ENCODE assay signal across 8 cellular contexts in the genomic region with DNA sequence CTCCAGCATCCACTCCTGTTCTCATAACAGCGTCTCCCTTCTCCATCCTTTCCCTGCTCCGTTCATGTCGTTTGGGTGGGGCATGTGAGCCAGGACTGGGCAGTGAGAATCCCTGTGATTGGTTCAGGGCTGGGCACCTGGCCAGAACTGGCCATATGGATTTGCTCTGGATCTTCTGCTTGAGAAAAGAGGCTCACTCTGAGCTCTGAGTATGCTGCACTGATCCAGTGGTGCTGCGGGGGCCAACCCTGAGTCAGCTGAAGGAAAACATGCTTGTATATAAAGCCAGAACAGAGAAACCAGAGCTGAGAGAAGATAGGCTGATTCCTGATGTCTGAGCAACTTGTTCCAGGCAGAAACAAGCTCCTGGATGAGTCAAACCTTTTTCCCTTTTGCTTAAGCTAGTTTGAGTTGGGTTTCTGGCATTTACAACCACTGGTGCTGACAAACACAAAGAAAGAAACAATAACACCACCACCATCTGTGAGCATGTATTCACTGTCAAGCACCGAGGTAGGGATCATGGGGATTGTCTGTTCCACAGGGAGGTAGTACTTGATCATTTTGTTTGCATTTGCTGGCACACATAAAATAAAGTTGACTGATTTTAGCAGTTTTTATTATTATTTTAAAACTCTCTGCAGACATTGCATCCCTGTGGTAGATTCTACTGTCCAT. TPM values are rescaled to one million over a fixed set of nuclear protein-coding genes. Genes with fewer than 3 reads are reported as not detected.
DNase-seq lines count a peak whose midpoint lies in the region; ATAC-seq and TF ChIP-seq lines count a peak whose summit lies in the region.
"Had no signal": no experiment of that assay in that cellular context is flagged by ENCODE, and none has a peak within 500 bp of the region (broad histone marks: within the 10 kb centered on the region; RNA-seq: fewer than 3 reads in every experiment).

No MANE protein-coding gene starts in this region.

- H4K20me1 ChIP-seq in GM23338 (replicated peaks; ENCODE audit: insufficient read depth) = no peaks in the 10 kb centered on the region

- H3K4me1 Mint-ChIP-seq in GM23338 (no peaks in the 10 kb centered on the region), Caco-2 (ENCODE audit: low read depth, unreplicated experiment) (no peaks in the 10 kb centered on the region)
- H3K4me1 Mint-ChIP-seq in CD8-positive, alpha-beta T cell (ENCODE audit: low read depth) = no peaks in the 10 kb centered on the region
- H3K4me1 Mint-ChIP-seq: endodermal cell had no signal

- CTCF ChIA-PET in Caco-2 (lab: Charles Lee) = no interaction called here
- CTCF ChIA-PET in CD8-positive, alpha-beta T cell (lab: Charles Lee) = no interaction called here

- no TSS peak for BruUV-seq in Caco-2 (replicated peaks; lab: Mats Ljungman, UMichigan)

- H3K4me3 Mint-ChIP-seq in GM23338 = no peak overlapping the region
- H3K4me3 Mint-ChIP-seq in Caco-2 (ENCODE audit: unreplicated experiment) = no peak overlapping the region
- no peak overlapping the region for H3K4me3 Mint-ChIP-seq in CD8-positive, alpha-beta T cell
- H3K4me3 Mint-ChIP-seq: endodermal cell had no signal

- H3K4me2 ChIP-seq in GM23338 = no peak overlapping the region

- no peaks in the 10 kb centered on the region for H3F3A ChIP-seq in GM23338 (replicated peaks; ENCODE audit: low read depth)

- TF ChIP-seq CTCF in GM23338 (conservative IDR thresholded peaks at IDR 0.05; ENCODE audit: low read depth in 2 of 2) (no peak), Caco-2 (IDR thresholded peaks at IDR 0.05; ENCODE audit: insufficient read depth in 1 of 2, low read depth in 1 of 2, low read length in 1 of 2, severe bottlenecking in 1 of 2, unreplicated experiment in 1 of 2) (no peak)
- no peak for TF ChIP-seq CTCF in CD8-positive, alpha-beta T cell (IDR thresholded peaks at IDR 0.05)

- ATAC-seq in GM23338 = peak; percentile 53; the same call in 2 of the 3 replicates
- no peak for ATAC-seq in HG03378 (IDR thresholded peaks at IDR 0.05; ENCODE audit: unreplicated experiment)
- ATAC-seq in CD8-positive, alpha-beta T cell = no peak

- no peak overlapping the region for H3K27ac ChIP-seq in GM23338 (ENCODE audit: low read depth)
- H3K27ac ChIP-seq in epithelial cell of prostate = peak overlapping the region; percentile 39
- no peak overlapping the region for H3K27ac ChIP-seq in CD8-positive, alpha-beta T cell (ENCODE audit: low read depth, low read length)

- DNase-seq in GM23338 (ENCODE audit: low spot score) = no peak
- DNase-seq in NCI-H524 treated with DMSO at 0.1 percent for 48 hours (lab: John Stamatoyannopoulos, UW) = peak; percentile 64
- peak; percentile 91 for DNase-seq in epithelial cell of prostate (ENCODE audit: low read depth, low spot score)
- DNase-seq in occipital lobe (lab: John Stamatoyannopoulos, UW) = peak; percentile 70
- DNase-seq in Caco-2 = no peak
- DNase-seq in CD8-positive, alpha-beta T cell = no peak
- DNase-seq: endodermal cell had no signal

- H3K79me2 ChIP-seq in GM23338 (replicated peaks; ENCODE audit: insufficient read depth) = no peaks in the 10 kb centered on the region

- H3K36me3 ChIP-seq in GM23338 (ENCODE audit: insufficient read depth) = no peaks in the 10 kb centered on the region
- no peaks in the 10 kb centered on the region for H3K36me3 ChIP-seq in Caco-2 (ENCODE audit: control insufficient read depth, insufficient read depth, low read length)
- no peaks in the 10 kb centered on the region for H3K36me3 ChIP-seq in CD8-positive, alpha-beta T cell (ENCODE audit: insufficient read depth, low read length)

- no peaks in the 10 kb centered on the region for H3K4me1 ChIP-seq in GM23338 (ENCODE audit: insufficient read depth)
- H3K4me1 ChIP-seq in Caco-2 = no peaks in the 10 kb centered on the region
- no peaks in the 10 kb centered on the region for H3K4me1 ChIP-seq in CD8-positive, alpha-beta T cell (ENCODE audit: insufficient read depth, low read length)

- peaks cover 3% of the 10 kb centered on the region for H3K27me3 Mint-ChIP-seq in GM23338 (ENCODE audit: insufficient read depth, low read depth, poor library complexity)
- no peaks in the 10 kb centered on the region for H3K27me3 Mint-ChIP-seq in Caco-2 (ENCODE audit: insufficient read depth, unreplicated experiment)
- H3K27me3 Mint-ChIP-seq in CD8-positive, alpha-beta T cell (ENCODE audit: low read depth) = no peaks in the 10 kb centered on the region

- intact Hi-C loops in Caco-2 (cut with micrococcal nuclease; ENCODE audit: unreplicated experiment) = no loop called here
- intact Hi-C loops in CD8-positive, alpha-beta T cell (cut with DNase I, micrococcal nuclease) = no loop called here

- POLR2A ChIA-PET in Caco-2 (lab: Charles Lee) = no interaction called here
- POLR2A ChIA-PET in CD8-positive, alpha-beta T cell (lab: Charles Lee) = no interaction called here

- no peaks in the 10 kb centered on the region for H3K9me3 ChIP-seq in Caco-2
- no peaks in the 10 kb centered on the region for H3K9me3 ChIP-seq in CD8-positive, alpha-beta T cell (ENCODE audit: low read length)

- 0 out of 2 replicates have a peak overlapping the region, but pooled peaks have one; percentile 5 for H2AFZ ChIP-seq in GM23338

- no peaks in the 10 kb centered on the region for H3K9me2 ChIP-seq in GM23338 (ENCODE audit: insufficient read depth)

- no peak overlapping the region for H3K27ac Mint-ChIP-seq in GM23338
- no peak overlapping the region for H3K27ac Mint-ChIP-seq in Caco-2 (ENCODE audit: unreplicated experiment)
- no peak overlapping the region for H3K27ac Mint-ChIP-seq in CD8-positive, alpha-beta T cell
- H3K27ac Mint-ChIP-seq: endodermal cell had no signal

- H3K36me3 Mint-ChIP-seq in GM23338 (ENCODE audit: low read depth) (no peaks in the 10 kb centered on the region), Caco-2 (ENCODE audit: insufficient read depth, unreplicated experiment) (no peaks in the 10 kb centered on the region)
- H3K36me3 Mint-ChIP-seq in CD8-positive, alpha-beta T cell = no peaks in the 10 kb centered on the region

- H3K27me3 ChIP-seq in GM23338 (ENCODE audit: insufficient read depth) = no peaks in the 10 kb centered on the region
- H3K27me3 ChIP-seq in Caco-2 (replicated peaks; ENCODE audit: control insufficient read depth, insufficient read depth, low read length) = no peaks in the 10 kb centered on the region
- H3K27me3 ChIP-seq in CD8-positive, alpha-beta T cell (ENCODE audit: insufficient read depth, low read length) = no peaks in the 10 kb centered on the region

- H3K4me3 ChIP-seq in GM23338 (no peak overlapping the region), Caco-2 (ENCODE audit: low read depth, low read length) (no peak overlapping the region)
- no peak overlapping the region for H3K4me3 ChIP-seq in CD8-positive, alpha-beta T cell (ENCODE audit: low read depth, low read length)

- H3K9me3 Mint-ChIP-seq in GM23338 = no peaks in the 10 kb centered on the region
- no peaks in the 10 kb centered on the region for H3K9me3 Mint-ChIP-seq in Caco-2 (ENCODE audit: unreplicated experiment)
- H3K9me3 Mint-ChIP-seq in CD8-positive, alpha-beta T cell = no peaks in the 10 kb centered on the region
- H3K9me3 Mint-ChIP-seq: endodermal cell had no signal

TF ChIP-seq in GM23338, 12 proteins besides CTCF, POLR2A, EP300 and RAD21 (continues in another document):
- no peak for TF ChIP-seq JUNB (IDR thresholded peaks at IDR 0.05; ENCODE audit: unreplicated experiment)
- TF ChIP-seq ZNF331 (CRISPR knock-in tag; IDR thresholded peaks at IDR 0.05; ENCODE audit: low read depth) = no peak
- TF ChIP-seq ZNF114 (CRISPR knock-in tag; IDR thresholded peaks at IDR 0.05) = no peak

RNA-seq across cellular contexts. Expression of gene HPD, which starts 14.0 kb away (rescaled TPM):
- total RNA-seq in GM23338 (2014; rRNA removed; shearing (Covaris generic)) = not detected in 2 replicates
- polyA plus RNA-seq in GM23338 (2016; fragmentation: Nextera tagmentation; extraction: Ambion mirVana) = 0.21 TPM in 1 of 2 replicates, not detected in the other
- total RNA-seq in occipital lobe (not detected), Caco-2 (2022) (0.20 TPM in 1 of 2 replicates, not detected in the other)
- total RNA-seq in CD8-positive, alpha-beta T cell = not detected

RNA-seq across cellular contexts. Expression of gene PSMD9, which starts 15.9 kb away (rescaled TPM):
- 36.3 and 48.2 TPM in 2 replicates for total RNA-seq in GM23338 (2014; rRNA removed; shearing (Covaris generic))
- 28.1 and 32.7 TPM in 2 replicates for polyA plus RNA-seq in GM23338 (2016; fragmentation: Nextera tagmentation; extraction: Ambion mirVana)
- total RNA-seq in occipital lobe (19.8 TPM), Caco-2 (2022) (53.0 and 63.3 TPM in 2 replicates)
- total RNA-seq in CD8-positive, alpha-beta T cell = 10 to 100 TPM; 38.7 to 42.2 TPM

RNA-seq across cellular contexts. Expression of gene CFAP251, which starts 45.7 kb away (rescaled TPM):
- total RNA-seq in GM23338 (2014; rRNA removed; shearing (Covaris generic)) = 1.6 and 2.5 TPM in 2 replicates
- polyA plus RNA-seq in GM23338 (2016; fragmentation: Nextera tagmentation; extraction: Ambion mirVana) = 0.70 and 1.4 TPM in 2 replicates
- 9.5 TPM for total RNA-seq in occipital lobe
- 1.2 and 1.5 TPM in 2 replicates for total RNA-seq in Caco-2 (2022)
- total RNA-seq in CD8-positive, alpha-beta T cell = under 1 TPM; 0.33 to 0.68 TPM

Comparison
In these comparisons a context has a peak if more than half of its experiments do, and no peak if none do; other contexts are left out.
1. DNase-seq: peak in NCI-H524 treated with DMSO at 0.1 percent for 48 hours (single experiment), epithelial cell of prostate (single experiment) and occipital lobe (single experiment); none in GM23338 (single experiment), Caco-2 (0 of 2) and CD8-positive, alpha-beta T cell (0 of 7).